21 cellular contexts compared by ENCODE assay signal in genomic region chr2:45275806-45276205, GRCh38.
DNase-seq lines count a peak whose midpoint lies in the region; ATAC-seq and TF ChIP-seq lines count a peak whose summit lies in the region.
"Had no signal": no experiment of that assay in that cellular context is flagged by ENCODE, and none has a peak within 500 bp of the region (broad histone marks: within the 10 kb centered on the region; RNA-seq: fewer than 3 reads in every experiment).

No MANE protein-coding gene starts in this region.

- H3F3A ChIP-seq in smooth muscle cell (ENCODE audit: low read depth) = no peaks in the 10 kb centered on the region

- H3K79me2 ChIP-seq in hepatocyte (no peaks in the 10 kb centered on the region), smooth muscle cell (ENCODE audit: low read depth) (no peaks in the 10 kb centered on the region)

- peak overlapping the region; percentile 50; the same call in 1 of the 2 replicates for H3K27ac ChIP-seq in SJSA1
- peak overlapping the region; percentile 49 for H3K27ac ChIP-seq in hepatocyte
- H3K27ac ChIP-seq in smooth muscle cell (ENCODE audit: low read depth) = peak overlapping the region; percentile 49
- H3K27ac ChIP-seq: sigmoid colon had no signal

- peaks cover 52% of the 10 kb centered on the region for H3K4me1 ChIP-seq in SJSA1 (replicated peaks)
- peaks cover 35% of the 10 kb centered on the region for H3K4me1 ChIP-seq in hepatocyte (ENCODE audit: insufficient read depth)
- H3K4me1 ChIP-seq in smooth muscle cell (ENCODE audit: low read depth) = peaks cover 12% of the 10 kb centered on the region
- H3K4me1 ChIP-seq: sigmoid colon had no signal

- DNase-seq in HT1080 (ENCODE audit: low read depth) (peak; percentile 27), SJSA1 (ENCODE audit: low read depth in 1 of 2, low spot score in 2 of 2) (peak in 1 of 2 experiments; percentile 48), hepatocyte (ENCODE audit: low spot score) (no peak), smooth muscle cell (lab: John Stamatoyannopoulos, UW; ENCODE audit: unreplicated experiment) (no peak), SW 1271 (lab: John Stamatoyannopoulos, UW) (no peak), hypothalamus (lab: John Stamatoyannopoulos, UW) (no peak)
- DNase-seq: activated B cell treated with CpG ODN at 0.5 μM for 24 hours; activated CD4-positive, alpha-beta memory T cell treated with anti-CD3 and anti-CD28 coated beads, Interleukin-2, amount 10 ng/mL, durations not matched to agents 7 days and 5 days; activated gamma-delta T cell treated with Interleukin-2 at 50 U/mL for 16 hours; activated T-cell treated with anti-CD3 and anti-CD28 coated beads for 4 hours; H9; Karpas-422; NCI-H1105; NCI-H524; nucleus accumbens; SHP77 treated with DMSO at 0.1 percent for 48 hours; T-helper 2 cell had no signal

- H3K4me3 ChIP-seq in SJSA1 = no peak overlapping the region
- H3K4me3 ChIP-seq in hepatocyte = no peak overlapping the region
- H3K4me3 ChIP-seq in smooth muscle cell = no peak overlapping the region
- H3K4me3 ChIP-seq: lung, sigmoid colon had no signal

- H3K9me3 ChIP-seq in SJSA1 (replicated peaks) (no peaks in the 10 kb centered on the region; the same call in 1 of the 2 replicates), hepatocyte (ENCODE audit: low read depth) (no peaks in the 10 kb centered on the region), smooth muscle cell (replicated peaks; ENCODE audit: low read depth) (no peaks in the 10 kb centered on the region)
- H3K9me3 ChIP-seq: sigmoid colon had no signal

- peak overlapping the region; percentile 25 for H3K9ac ChIP-seq in smooth muscle cell (ENCODE audit: low read depth)

- H3K27me3 ChIP-seq in SJSA1 (replicated peaks) (no peaks in the 10 kb centered on the region), hepatocyte (no peaks in the 10 kb centered on the region), smooth muscle cell (ENCODE audit: low read depth) (no peaks in the 10 kb centered on the region)
- H3K27me3 ChIP-seq: sigmoid colon had no signal

- H4K20me1 ChIP-seq in hepatocyte (ENCODE audit: insufficient read depth, poor library complexity, severe bottlenecking) = no peaks in the 10 kb centered on the region
- H4K20me1 ChIP-seq in smooth muscle cell (ENCODE audit: low read depth) = no peaks in the 10 kb centered on the region

- 79% methylated on average over 1 of the region's 1 CpG for WGBS in hepatocyte (ENCODE audit: low lambda C conversion rate, missing lambda C conversion rate)
- 54% methylated on average over 1 of the region's 1 CpG for WGBS in smooth muscle cell (ENCODE audit: low lambda C conversion rate)

- ATAC-seq in GM21619 (IDR thresholded peaks at IDR 0.05; ENCODE audit: unreplicated experiment) = no peak
- ATAC-seq: stimulated activated memory B cell treated with anti-CD40 and anti-IgM and Interleukin-4, amounts not matched to agents 10 μg/mL and 1 μg/mL and 100 μg/mL, for 72 hours had no signal

- H3K36me3 ChIP-seq in SJSA1 = no peaks in the 10 kb centered on the region
- H3K36me3 ChIP-seq in hepatocyte (replicated peaks; ENCODE audit: insufficient read depth, low read depth) = no peaks in the 10 kb centered on the region
- H3K36me3 ChIP-seq in smooth muscle cell (ENCODE audit: low read depth) = no peaks in the 10 kb centered on the region
- H3K36me3 ChIP-seq: sigmoid colon had no signal

- no peak overlapping the region for H2AFZ ChIP-seq in hepatocyte
- no peak overlapping the region for H2AFZ ChIP-seq in smooth muscle cell (ENCODE audit: low read depth)

- H3K4me2 ChIP-seq in hepatocyte = peak overlapping the region; percentile 13
- H3K4me2 ChIP-seq in smooth muscle cell = no peak overlapping the region

- TF ChIP-seq CTCF in hepatocyte (IDR thresholded peaks at IDR 0.05; ENCODE audit: poor library complexity) (no peak), smooth muscle cell (IDR thresholded peaks at IDR 0.05; ENCODE audit: borderline replicate concordance, insufficient read depth, poor library complexity, severe bottlenecking) (no peak)

- H3K9me2 ChIP-seq in hepatocyte (replicated peaks; ENCODE audit: insufficient read depth) = no peaks in the 10 kb centered on the region
